In genomic region chr20:10219993-10220750, GRCh38 we compare ENCODE assay signal across 2 cellular contexts.
TF ChIP-seq lines count a peak whose summit lies in the region.

No MANE protein-coding gene starts in this region.

TF ChIP-seq in GM23338, 12 proteins besides CTCF, POLR2A, EP300 and RAD21:
- TF ChIP-seq REST (IDR thresholded peaks at IDR 0.05; ENCODE audit: unreplicated experiment) = no peak
- TF ChIP-seq ETS1 (IDR thresholded peaks at IDR 0.05) = no peak
- TF ChIP-seq ZNF462 (CRISPR knock-in tag; IDR thresholded peaks at IDR 0.05) = no peak

TF ChIP-seq in WTC11, 78 proteins besides CTCF, POLR2A, EP300 and RAD21 (continued from another document):
- TF ChIP-seq ZNF396 (CRISPR knock-in tag; IDR thresholded peaks at IDR 0.05; ENCODE audit: borderline replicate concordance) (no peak), ZNF121 (CRISPR knock-in tag; IDR thresholded peaks at IDR 0.05) (no peak), AFF4 (CRISPR knock-in tag; IDR thresholded peaks at IDR 0.05; ENCODE audit: borderline replicate concordance) (no peak)
